In the genomic region with DNA sequence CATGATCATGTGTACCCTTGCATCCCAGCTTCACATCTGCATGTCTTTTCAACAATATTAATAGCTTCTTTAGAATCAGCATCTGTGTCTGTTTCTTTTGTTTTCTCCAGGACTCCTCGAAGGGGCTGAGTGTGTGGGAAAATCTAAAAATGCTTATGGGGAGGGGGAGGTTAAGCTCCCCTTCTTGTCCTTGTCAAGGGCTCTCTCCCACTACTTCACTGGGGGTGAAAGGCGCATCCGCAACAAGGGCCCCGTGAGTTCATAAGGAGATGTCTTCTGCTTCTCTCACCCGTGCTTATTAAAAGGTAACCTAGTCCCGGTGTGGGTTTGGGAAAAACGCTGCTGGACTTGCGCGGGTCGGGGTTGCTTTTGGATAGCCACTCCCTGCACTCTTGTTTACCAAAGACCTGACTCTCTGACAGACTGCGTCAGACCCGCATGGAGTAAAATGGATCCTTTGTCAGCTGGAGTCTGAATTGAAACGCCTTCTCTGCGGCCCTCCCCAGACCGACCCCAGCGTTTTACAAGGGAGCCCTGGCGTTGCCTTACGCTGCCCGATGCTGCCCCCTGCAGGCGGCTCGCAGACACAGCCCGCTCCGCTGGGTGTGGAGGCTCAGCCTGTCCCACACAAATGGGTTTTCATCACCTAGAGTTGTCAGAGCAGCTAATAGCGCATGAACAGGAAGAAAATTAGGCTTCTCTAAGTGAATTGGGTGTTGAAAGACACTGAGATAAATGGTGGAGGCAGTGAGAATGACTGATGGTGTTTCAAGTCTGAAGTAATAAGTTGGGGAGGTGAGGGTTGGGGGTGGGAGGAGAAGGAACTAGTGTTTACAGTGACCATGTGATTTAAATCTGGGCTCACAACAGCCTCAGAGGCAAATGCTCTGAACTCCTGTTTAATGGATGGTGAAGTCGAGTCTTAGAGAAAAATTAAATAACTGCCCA, we compare ENCODE assay signal across 1 cellular context.
TF ChIP-seq lines count a peak whose summit lies in the region.

No MANE protein-coding gene starts in this region.

TF ChIP-seq in K562, 482 proteins besides CTCF, POLR2A, EP300 and RAD21 (continued from another document and continues in another):
- TF ChIP-seq ZNF584 (CRISPR knock-in tag; IDR thresholded peaks at IDR 0.05; ENCODE audit: low read depth) (no peak), PHB (CRISPR knock-in tag; IDR thresholded peaks at IDR 0.05) (no peak), KLF13 (tag; IDR thresholded peaks at IDR 0.05; ENCODE audit: borderline replicate concordance, low read depth) (no peak), ERF (CRISPR knock-in tag; IDR thresholded peaks at IDR 0.05) (no peak), ZNF79 (CRISPR knock-in tag; IDR thresholded peaks at IDR 0.05; ENCODE audit: low read depth) (no peak), LCOR (CRISPR knock-in tag; IDR thresholded peaks at IDR 0.05) (no peak; the same call in 1 of the 2 replicates), KLF1 (tag; IDR thresholded peaks at IDR 0.05) (no peak), ZNF212 (CRISPR knock-in tag; IDR thresholded peaks at IDR 0.05) (no peak), SMARCA4 (IDR thresholded peaks at IDR 0.05) (peak; percentile 44; the same call in 1 of the 2 replicates), ZNF77 (CRISPR knock-in tag; IDR thresholded peaks at IDR 0.05) (no peak), ZNF780A (CRISPR knock-in tag; IDR thresholded peaks at IDR 0.05) (no peak), NFIC (IDR thresholded peaks at IDR 0.05) (no peak), ZNF444 (CRISPR knock-in tag; IDR thresholded peaks at IDR 0.05) (no peak), MAFG (tag; conservative IDR thresholded peaks at IDR 0.05) (0 out of 2 replicates have a peak, but pooled peaks have one; percentile 12), RFX1 (IDR thresholded peaks at IDR 0.05) (no peak), ZNF263 (CRISPR knock-in tag; IDR thresholded peaks at IDR 0.05; ENCODE audit: borderline replicate concordance) (peak; percentile 36; the same call in 1 of the 2 replicates), SAP30 (IDR thresholded peaks at IDR 0.05; ENCODE audit: borderline replicate concordance, insufficient read depth, low read depth, low read length, poor library complexity, severe bottlenecking) (no peak), PYGO2 (tag; IDR thresholded peaks at IDR 0.05) (no peak), CHD4 (IDR thresholded peaks at IDR 0.05; ENCODE audit: insufficient read depth, insufficient replicate concordance, low read depth, low read length, poor library complexity, severe bottlenecking) (no peak), ZBTB40 (IDR thresholded peaks at IDR 0.05) (no peak), ZBTB40 (CRISPR knock-in tag; IDR thresholded peaks at IDR 0.05) (no peak), HBP1 (CRISPR knock-in tag; IDR thresholded peaks at IDR 0.05) (no peak), ZNF431 (CRISPR knock-in tag; IDR thresholded peaks at IDR 0.05) (no peak), ARNT (IDR thresholded peaks at IDR 0.05) (no peak), GTF2E2 (tag; IDR thresholded peaks at IDR 0.05) (no peak), XRCC5 (IDR thresholded peaks at IDR 0.05; ENCODE audit: low read depth, low read length) (peak; percentile 63; the same call in 1 of the 2 replicates), NCOA4 (IDR thresholded peaks at IDR 0.05; ENCODE audit: partially characterized antibody) (no peak), ZNF384 (IDR thresholded peaks at IDR 0.05; ENCODE audit: low read depth, low read length) (no peak), RAD51 (IDR thresholded peaks at IDR 0.05; ENCODE audit: borderline replicate concordance, low read depth) (no peak), ZFP30 (CRISPR knock-in tag; IDR thresholded peaks at IDR 0.05; ENCODE audit: borderline replicate concordance) (no peak), ZKSCAN1 (IDR thresholded peaks at IDR 0.05; ENCODE audit: low read depth, low read length) (peak; percentile 71; the same call in 1 of the 2 replicates), ZNF586 (CRISPR knock-in tag; conservative IDR thresholded peaks at IDR 0.05) (no peak), ZFP91 (CRISPR knock-in tag; IDR thresholded peaks at IDR 0.05) (no peak; the same call in 1 of the 2 replicates), RUNX1 (IDR thresholded peaks at IDR 0.05; ENCODE audit: low read depth) (no peak), MCM2 (IDR thresholded peaks at IDR 0.05; ENCODE audit: low read depth) (no peak), RFX5 (IDR thresholded peaks at IDR 0.05; ENCODE audit: low read depth, low read length) (no peak), PHF20 (IDR thresholded peaks at IDR 0.05; ENCODE audit: partially characterized antibody) (no peak), ZNF699 (CRISPR knock-in tag; IDR thresholded peaks at IDR 0.05; ENCODE audit: insufficient replicate concordance) (no peak), RFX7 (CRISPR knock-in tag; IDR thresholded peaks at IDR 0.05) (no peak), PTBP1 (IDR thresholded peaks at IDR 0.05; ENCODE audit: low read depth, low read length) (no peak), ZC3H4 (CRISPR knock-in tag; IDR thresholded peaks at IDR 0.05; ENCODE audit: borderline replicate concordance) (no peak), ZNF124 (CRISPR knock-in tag; IDR thresholded peaks at IDR 0.05) (no peak), SNIP1 (IDR thresholded peaks at IDR 0.05; ENCODE audit: low read depth) (no peak), ARID2 (IDR thresholded peaks at IDR 0.05) (peak; percentile 99), SETDB1 (IDR thresholded peaks at IDR 0.05; ENCODE audit: low read length) (no peak), SIN3B (IDR thresholded peaks at IDR 0.05; ENCODE audit: low read depth) (no peak), SRSF7 (optimal IDR thresholded peaks at IDR 0.05; ENCODE audit: low read depth, low read length) (no peak), GTF2F1 (IDR thresholded peaks at IDR 0.05; ENCODE audit: low read depth, low read length) (no peak), CREB5 (CRISPR knock-in tag; IDR thresholded peaks at IDR 0.05) (no peak), BHLHE40 (IDR thresholded peaks at IDR 0.05; ENCODE audit: low read length) (no peak; the same call in 1 of the 2 replicates), SMARCE1 (IDR thresholded peaks at IDR 0.05) (no peak), RBBP5 (IDR thresholded peaks at IDR 0.05; ENCODE audit: borderline replicate concordance, insufficient read depth, low read length, poor library complexity, severe bottlenecking) (no peak), ZNF175 (CRISPR knock-in tag; IDR thresholded peaks at IDR 0.05; ENCODE audit: low read depth) (no peak)
- TF ChIP-seq, protein P1, sequence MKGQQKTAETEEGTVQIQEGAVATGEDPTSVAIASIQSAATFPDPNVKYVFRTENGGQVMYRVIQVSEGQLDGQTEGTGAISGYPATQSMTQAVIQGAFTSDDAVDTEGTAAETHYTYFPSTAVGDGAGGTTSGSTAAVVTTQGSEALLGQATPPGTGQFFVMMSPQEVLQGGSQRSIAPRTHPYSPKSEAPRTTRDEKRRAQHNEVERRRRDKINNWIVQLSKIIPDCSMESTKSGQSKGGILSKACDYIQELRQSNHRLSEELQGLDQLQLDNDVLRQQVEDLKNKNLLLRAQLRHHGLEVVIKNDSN (CRISPR knock-in tag; IDR thresholded peaks at IDR 0.05): no peak
- TF ChIP-seq, protein P2, sequence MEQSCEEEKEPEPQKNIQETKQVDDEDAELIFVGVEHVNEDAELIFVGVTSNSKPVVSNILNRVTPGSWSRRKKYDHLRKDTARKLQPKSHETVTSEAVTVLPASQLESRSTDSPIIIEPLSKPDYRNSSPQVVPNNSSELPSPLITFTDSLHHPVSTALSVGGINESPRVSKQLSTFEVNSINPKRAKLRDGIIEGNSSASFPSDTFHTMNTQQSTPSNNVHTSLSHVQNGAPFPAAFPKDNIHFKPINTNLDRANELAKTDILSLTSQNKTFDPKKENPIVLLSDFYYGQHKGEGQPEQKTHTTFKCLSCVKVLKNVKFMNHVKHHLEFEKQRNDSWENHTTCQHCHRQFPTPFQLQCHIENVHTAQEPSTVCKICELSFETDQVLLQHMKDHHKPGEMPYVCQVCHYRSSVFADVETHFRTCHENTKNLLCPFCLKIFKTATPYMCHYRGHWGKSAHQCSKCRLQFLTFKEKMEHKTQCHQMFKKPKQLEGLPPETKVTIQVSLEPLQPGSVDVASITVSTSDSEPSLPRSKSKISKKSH (CRISPR knock-in tag; IDR thresholded peaks at IDR 0.05): no peak
